8 cellular contexts compared by ENCODE assay signal in the genomic region with DNA sequence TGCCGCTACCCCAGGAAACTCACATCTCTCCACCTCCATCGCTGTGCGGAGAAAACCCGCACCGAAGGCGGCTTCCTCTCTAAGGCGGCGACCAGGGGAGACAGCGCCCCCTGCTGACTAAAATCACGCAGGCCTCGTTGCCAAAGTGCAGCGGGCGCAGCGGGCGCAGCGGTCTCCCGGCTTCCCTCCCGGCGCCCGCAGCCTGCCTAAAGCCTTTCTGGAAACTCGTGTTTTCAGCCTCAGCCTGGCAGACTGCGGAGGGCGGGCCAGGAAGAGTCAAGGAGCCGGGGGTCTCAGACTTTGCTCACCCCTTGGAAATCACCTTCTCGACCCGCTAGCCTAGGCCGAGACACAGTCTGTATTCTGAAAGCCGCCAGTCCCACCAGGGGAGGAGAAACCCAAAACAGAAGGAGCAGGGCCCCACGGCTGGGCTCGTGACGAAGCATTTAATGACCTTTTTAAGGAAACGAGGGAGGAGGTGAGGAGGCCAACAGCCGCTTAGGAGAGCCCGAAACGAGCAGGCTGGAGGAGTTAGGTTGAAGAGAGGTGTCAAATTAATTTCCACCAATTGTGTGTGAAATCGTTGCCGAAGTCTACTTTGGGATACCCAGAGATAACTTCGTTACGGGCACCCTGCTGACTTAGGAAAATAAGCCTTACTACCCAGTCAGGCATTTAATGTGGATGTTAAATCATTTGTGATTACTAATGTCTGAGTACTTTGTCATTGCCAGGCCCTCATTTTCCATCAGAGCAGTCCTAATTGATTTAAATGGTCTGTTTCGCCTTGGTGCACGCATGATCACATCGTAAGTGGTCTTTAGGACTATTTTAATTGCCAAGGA. TPM values are rescaled to one million over a fixed set of nuclear protein-coding genes. Genes with fewer than 3 reads are reported as not detected.
DNase-seq lines count a peak whose midpoint lies in the region; ATAC-seq and TF ChIP-seq lines count a peak whose summit lies in the region.

No MANE protein-coding gene starts in this region.

- peak; percentile 97 for TF ChIP-seq CTCF in A673 (conservative IDR thresholded peaks at IDR 0.05; ENCODE audit: low read depth, low read length)
- peak; percentile 74 for TF ChIP-seq CTCF in colonic mucosa (IDR thresholded peaks at IDR 0.05)

- peak; percentile 71 for ATAC-seq in GM19043 (IDR thresholded peaks at IDR 0.05; ENCODE audit: low read depth, unreplicated experiment)
- ATAC-seq in HG02678 (IDR thresholded peaks at IDR 0.05; ENCODE audit: unreplicated experiment) = no peak

- peak overlapping the region in 1 of 2 donors; percentile 7 for H3K9ac ChIP-seq in colonic mucosa (ENCODE audit: low read depth in 2 of 2, low read length in 2 of 2)

- H3K9me3 ChIP-seq in A673 (ENCODE audit: low read depth, low read length, poor library complexity, severe bottlenecking) (no peaks in the 10 kb centered on the region), colonic mucosa (no peaks in the 10 kb centered on the region)

- DNase-seq in A673 (ENCODE audit: low spot score) (peak; percentile 81), HUDEP-2 (lab: John Stamatoyannopoulos, UW; ENCODE audit: unreplicated experiment in 76 of 76) (peak in 52 of 76 experiments; percentile 5 to 72 (median 35)), colonic mucosa (peak; percentile 72), medulla oblongata (ENCODE audit: extremely low spot score) (peak; percentile 39)
- peak in 3 of 4 experiments; percentile 16 to 34 (median 22) for DNase-seq in activated CD4-positive, CD25-positive, alpha-beta regulatory T cell (lab: John Stamatoyannopoulos, UW)
- peak; percentile 37 for DNase-seq in stimulated activated CD8-positive, alpha-beta memory T cell treated with anti-CD3 and anti-CD28 coated beads, Interleukin-15, amount 100 ng/mL, for 1 hour (ENCODE audit: low read depth)

- intact Hi-C loops in A673 (cut with micrococcal nuclease; ENCODE audit: unreplicated experiment) (loop anchor here (5.0 kb wide), 3 partner anchors 140 to 250 kb away; a partner anchor contains a TSS), colonic mucosa (cut with DNase I) (no loop called here)

- CTCF ChIA-PET in A673 (lab: Charles Lee) = no interaction called here

- H3K4me3 ChIP-seq in A673 (ENCODE audit: low read depth, low read length, poor library complexity, severe bottlenecking) = peak overlapping the region; percentile 30
- no peak overlapping the region for H3K4me3 ChIP-seq in colonic mucosa

- H3K36me3 ChIP-seq in A673 (ENCODE audit: insufficient read depth, low read length, poor library complexity, severe bottlenecking) (no peaks in the 10 kb centered on the region), colonic mucosa (no peaks in the 10 kb centered on the region)

- POLR2A ChIA-PET in A673 (lab: Charles Lee; ENCODE audit: low non-redundant PET) = no interaction called here

- H3K4me1 ChIP-seq in A673 (ENCODE audit: insufficient read depth, low read length, poor library complexity, severe bottlenecking) = peaks cover 5% of the 10 kb centered on the region
- peaks cover 4% of the 10 kb centered on the region for H3K4me1 ChIP-seq in colonic mucosa

- no TSS peak for BruUV-seq in A673 (replicated peaks; lab: Mats Ljungman, UMichigan)

- H3K27me3 ChIP-seq in A673 (replicated peaks; ENCODE audit: insufficient read depth, low read depth, low read length, poor library complexity) (peaks cover 88% of the 10 kb centered on the region), colonic mucosa (peaks cover 86% of the 10 kb centered on the region)

- H3K27ac ChIP-seq in A673 (ENCODE audit: low read depth, low read length, poor library complexity, severe bottlenecking) (no peak overlapping the region), colonic mucosa (no peak overlapping the region)

RNA-seq across cellular contexts. Expression of a gene that starts 7.3 kb away (rescaled TPM):
- total RNA-seq in A673 (2021) = not detected in 2 replicates
- total RNA-seq in colonic mucosa = not detected

Comparison
In these comparisons a context has a peak if more than half of its experiments do, and no peak if none do; other contexts are left out.
1. DNase-seq: peak in every context shown above with its lines; median percentile 81 in A673; 72 in colonic mucosa; 39 in medulla oblongata; 37 in stimulated activated CD8-positive, alpha-beta memory T cell treated with anti-CD3 and anti-CD28 coated beads, Interleukin-15, amount 100 ng/mL, for 1 hour; 35 in HUDEP-2; 22 in activated CD4-positive, CD25-positive, alpha-beta regulatory T cell.